In genomic region chr20:32520927-32521203, GRCh38 we compare ENCODE assay signal across 20 cellular contexts.
"Had no signal": no experiment of that assay in that cellular context is flagged by ENCODE, and none has a peak within 500 bp of the region (broad histone marks: within the 10 kb centered on the region; RNA-seq: fewer than 3 reads in every experiment).

No MANE protein-coding gene starts in this region.

- H3K4me3 Mint-ChIP-seq: activated CD4-positive, alpha-beta memory T cell treated with anti-CD3 and anti-CD28 coated beads, Interleukin-2, amount 10 ng/mL, durations not matched to agents 7 days and 5 days; activated naive CD8-positive, alpha-beta T cell treated with anti-CD3 and anti-CD28 coated beads, Interleukin-2, amount 10 ng/mL, durations not matched to agents 7 days and 5 days; activated T-cell treated with anti-CD3 and anti-CD28 coated beads, Interleukin-2, amount 50 U/mL, for 24 hours; stimulated activated naive CD8-positive, alpha-beta T cell treated with anti-CD3 and anti-CD28 coated beads, Interleukin-15, amount 100 ng/mL, for 72 hours; WTC11 had no signal

- H3K9me3 ChIP-seq: body of pancreas, ovary, psoas muscle, suprapubic skin, vagina had no signal

- H3K4me3 ChIP-seq: body of pancreas, lung, ovary, psoas muscle, skin epidermis, suprapubic skin, vagina had no signal

- ATAC-seq: body of pancreas; right cardiac atrium; stimulated activated naive CD8-positive, alpha-beta T cell treated with anti-CD3 and anti-CD28 coated beads, Interleukin-15, amount 100 ng/mL, for 72 hours; WTC11 had no signal

- H3K27ac ChIP-seq: body of pancreas, ovary, psoas muscle, suprapubic skin, vagina had no signal

- H3K27ac Mint-ChIP-seq: activated CD4-positive, alpha-beta memory T cell treated with anti-CD3 and anti-CD28 coated beads, Interleukin-2, amount 10 ng/mL, durations not matched to agents 7 days and 5 days; WTC11 had no signal

- H3K27me3 Mint-ChIP-seq: activated CD4-positive, alpha-beta memory T cell treated with anti-CD3 and anti-CD28 coated beads, Interleukin-2, amount 10 ng/mL, durations not matched to agents 7 days and 5 days; activated naive CD8-positive, alpha-beta T cell treated with anti-CD3 and anti-CD28 coated beads, Interleukin-2, amount 10 ng/mL, durations not matched to agents 7 days and 5 days; activated T-cell treated with anti-CD3 and anti-CD28 coated beads, Interleukin-2, amount 50 U/mL, for 24 hours; stimulated activated naive CD8-positive, alpha-beta T cell treated with anti-CD3 and anti-CD28 coated beads, Interleukin-15, amount 100 ng/mL, for 72 hours had no signal

- H3K36me3 ChIP-seq: ovary, suprapubic skin, vagina had no signal

- H3K4me1 ChIP-seq: psoas muscle had no signal

- H3K9me3 Mint-ChIP-seq: activated CD4-positive, alpha-beta memory T cell treated with anti-CD3 and anti-CD28 coated beads, Interleukin-2, amount 10 ng/mL, durations not matched to agents 7 days and 5 days; activated naive CD8-positive, alpha-beta T cell treated with anti-CD3 and anti-CD28 coated beads, Interleukin-2, amount 10 ng/mL, durations not matched to agents 7 days and 5 days; activated T-cell treated with anti-CD3 and anti-CD28 coated beads, Interleukin-2, amount 50 U/mL, for 24 hours; stimulated activated naive CD8-positive, alpha-beta T cell treated with anti-CD3 and anti-CD28 coated beads, Interleukin-15, amount 100 ng/mL, for 72 hours; WTC11 had no signal

- DNase-seq: activated CD4-positive, alpha-beta memory T cell treated with anti-CD3 and anti-CD28 coated beads, Interleukin-2, amount 10 ng/mL, durations not matched to agents 7 days and 5 days; activated CD4-positive, alpha-beta T cell treated with anti-CD3 and anti-CD28 coated beads for 4 hours; activated effector memory CD4-positive, alpha-beta T cell treated with Interleukin-2 at 50 U/mL for 16 hours; activated naive CD8-positive, alpha-beta T cell treated with anti-CD3 and anti-CD28 coated beads, Interleukin-2, amount 10 ng/mL, durations not matched to agents 7 days and 5 days; activated T-cell treated with anti-CD3 and anti-CD28 coated beads, Interleukin-2, amount 50 U/mL, for 24 hours; body of pancreas; caudate nucleus; foreskin melanocyte; glutamatergic neuron; hippocampal formation; ovary; psoas muscle; right cardiac atrium; stimulated activated naive CD8-positive, alpha-beta T cell treated with anti-CD3 and anti-CD28 coated beads, Interleukin-15, amount 100 ng/mL, for 72 hours; trophoblast cell had no signal

- H3K27me3 ChIP-seq: body of pancreas, ovary, suprapubic skin, vagina had no signal

- H3K36me3 Mint-ChIP-seq: WTC11 had no signal
